ENCODE assay signal across 9 cellular contexts in genomic region chr7:128738570-128739047, GRCh38. TPM values are rescaled to one million over a fixed set of nuclear protein-coding genes. Genes with fewer than 3 reads are reported as not detected.
A peak's percentile ranks its signal among the peaks of the same experiment; 100 is the strongest.
DNase-seq lines count a peak whose midpoint lies in the region; ATAC-seq and TF ChIP-seq lines count a peak whose summit lies in the region.
"Had no signal": no experiment of that assay in that cellular context is flagged by ENCODE, and none has a peak within 500 bp of the region (broad histone marks: within the 10 kb centered on the region; RNA-seq: fewer than 3 reads in every experiment).

No MANE protein-coding gene starts in this region.

- ATAC-seq in GM21723 (IDR thresholded peaks at IDR 0.05; ENCODE audit: unreplicated experiment): peak; percentile 5
- ATAC-seq in natural killer cell: peak in 2 of 3 donors; percentile 12 to 24
- ATAC-seq in HG03469 (IDR thresholded peaks at IDR 0.05; ENCODE audit: unreplicated experiment): no peak

- peaks cover under 1% of the 10 kb centered on the region for H3K36me3 Mint-ChIP-seq in endodermal cell (ENCODE audit: low read depth)
- no peaks in the 10 kb centered on the region for H3K36me3 Mint-ChIP-seq in natural killer cell

- WGBS in endodermal cell (ENCODE audit: insufficient coverage in 1 of 2, insufficient read length in 1 of 2), 2 experiments: 20 to 39% methylated on average over 7 to 8 of the region's 8 CpGs

- H3K4me3 ChIP-seq in Peyer's patch (peak overlapping the region; percentile 85 to 99 (median 92)), endodermal cell (ENCODE audit: low read length) (peak overlapping the region; percentile 98)

- peak overlapping the region; percentile 97 for H3K9ac ChIP-seq in endodermal cell (ENCODE audit: extremely low read depth, low read length, poor library complexity, severe bottlenecking)

- no peak for TF ChIP-seq POLR2A in Peyer's patch (IDR thresholded peaks at IDR 0.05)

- H3K4me3 Mint-ChIP-seq in endodermal cell (peak overlapping the region; percentile 99), natural killer cell (peak overlapping the region; percentile 97)

- H3K27ac ChIP-seq in Peyer's patch (peak overlapping the region; percentile 86 to 92 (median 86)), endodermal cell (ENCODE audit: low read depth, low read length) (peak overlapping the region; percentile 69)

- no peaks in the 10 kb centered on the region for H3K9me3 Mint-ChIP-seq in endodermal cell
- H3K9me3 Mint-ChIP-seq in natural killer cell: no peaks in the 10 kb centered on the region

- H3K4me1 Mint-ChIP-seq in endodermal cell: peaks cover 19% of the 10 kb centered on the region
- peaks cover 35 to 36% of the 10 kb centered on the region in 2 donors for H3K4me1 Mint-ChIP-seq in natural killer cell

- no peaks in the 10 kb centered on the region for H3K36me3 ChIP-seq in Peyer's patch
- H3K36me3 ChIP-seq in endodermal cell (ENCODE audit: control insufficient read depth, insufficient read depth, low read length): no peaks in the 10 kb centered on the region

- no peaks in the 10 kb centered on the region for H3K9me3 ChIP-seq in Peyer's patch
- H3K9me3 ChIP-seq in endodermal cell (ENCODE audit: control insufficient read depth, low read length): no peaks in the 10 kb centered on the region

- peaks cover 8% of the 10 kb centered on the region for H3K27me3 Mint-ChIP-seq in endodermal cell (ENCODE audit: insufficient read depth)
- peaks cover 0 to 7% of the 10 kb centered on the region in 2 donors for H3K27me3 Mint-ChIP-seq in natural killer cell (ENCODE audit: low read depth in 2 of 2)

- H3K27ac Mint-ChIP-seq in endodermal cell (peak overlapping the region; percentile 93), natural killer cell (peak overlapping the region; percentile 97 to 99)

- H3K27me3 ChIP-seq in Peyer's patch: no peaks in the 10 kb centered on the region
- H3K27me3 ChIP-seq in endodermal cell (ENCODE audit: control insufficient read depth, insufficient read depth, low read length, poor library complexity, severe bottlenecking): no peaks in the 10 kb centered on the region

- TF ChIP-seq CTCF in Peyer's patch (IDR thresholded peaks at IDR 0.05) (no peak), endodermal cell (conservative IDR thresholded peaks at IDR 0.05) (no peak), natural killer cell (IDR thresholded peaks at IDR 0.05) (no peak)

- H3K4me1 ChIP-seq in Peyer's patch (peaks cover 0 to 29% (median 0%) of the 10 kb centered on the region in 4 donors), endodermal cell (ENCODE audit: control insufficient read depth, insufficient read depth, low read length) (peaks cover 4% of the 10 kb centered on the region)

- DNase-seq in DMS 273 (lab: John Stamatoyannopoulos, UW; ENCODE audit: unreplicated experiment): peak; percentile 91
- peak in 1 of 3 donors; percentile 18 for DNase-seq in Peyer's patch
- no peak for DNase-seq in endodermal cell
- no peak for DNase-seq in natural killer cell
- no peak for DNase-seq in NK-92 treated with Interleukin-12 subunit alpha and Interleukin-12 subunit beta, amount 100 ng/mL, for 24 hours (lab: John Stamatoyannopoulos, UW)
- DNase-seq in UCSD-AML1 (lab: John Stamatoyannopoulos, UW; ENCODE audit: unreplicated experiment): no peak

- intact Hi-C loops in natural killer cell (cut with micrococcal nuclease): loop anchor here (2.0 kb wide), 1 partner anchor 52 kb away; the partner anchor contains the start of gene CCDC136

RNA-seq across cellular contexts. Expression of gene CALU, which starts 0.6 kb away (rescaled TPM):
- total RNA-seq in Peyer's patch (10 to 100 TPM; 21.6 to 42.1 (median 27.6) TPM), endodermal cell (100 to 1,000 TPM; 160 to 186 TPM), natural killer cell (10 to 100 TPM; 25.9 to 31.7 (median 27.6) TPM)
- polyA plus RNA-seq in endodermal cell (2013, experiment 1 of 2): 189 TPM
- polyA plus RNA-seq in endodermal cell (2013, experiment 2 of 2): 189 TPM

RNA-seq across cellular contexts. Expression of gene OPN1SW, which starts 37.0 kb away (rescaled TPM):
- total RNA-seq in Peyer's patch (not detected), endodermal cell (not detected), natural killer cell (not detected)
- polyA plus RNA-seq in endodermal cell (2013, experiment 1 of 2): not detected
- 0.25 TPM for polyA plus RNA-seq in endodermal cell (2013, experiment 2 of 2)
- total RNA-seq: SK-MEL-5 had no signal

RNA-seq across cellular contexts. Expression of gene CCDC136, which starts 53.2 kb away (rescaled TPM):
- total RNA-seq in Peyer's patch: 10 to 100 TPM in 2 of 4 donors, 1 to 10 TPM in 1, under 1 TPM in 1; 0.35 to 35.5 (median 6.1) TPM
- total RNA-seq in endodermal cell: 10 to 100 TPM; 46.0 to 51.2 TPM
- polyA plus RNA-seq in endodermal cell (2013, experiment 1 of 2): 53.3 TPM
- 41.1 TPM for polyA plus RNA-seq in endodermal cell (2013, experiment 2 of 2)
- total RNA-seq in natural killer cell: 10 to 100 TPM; 10.9 to 17.5 (median 13.2) TPM
